35 cellular contexts compared by ENCODE assay signal in the genomic region with DNA sequence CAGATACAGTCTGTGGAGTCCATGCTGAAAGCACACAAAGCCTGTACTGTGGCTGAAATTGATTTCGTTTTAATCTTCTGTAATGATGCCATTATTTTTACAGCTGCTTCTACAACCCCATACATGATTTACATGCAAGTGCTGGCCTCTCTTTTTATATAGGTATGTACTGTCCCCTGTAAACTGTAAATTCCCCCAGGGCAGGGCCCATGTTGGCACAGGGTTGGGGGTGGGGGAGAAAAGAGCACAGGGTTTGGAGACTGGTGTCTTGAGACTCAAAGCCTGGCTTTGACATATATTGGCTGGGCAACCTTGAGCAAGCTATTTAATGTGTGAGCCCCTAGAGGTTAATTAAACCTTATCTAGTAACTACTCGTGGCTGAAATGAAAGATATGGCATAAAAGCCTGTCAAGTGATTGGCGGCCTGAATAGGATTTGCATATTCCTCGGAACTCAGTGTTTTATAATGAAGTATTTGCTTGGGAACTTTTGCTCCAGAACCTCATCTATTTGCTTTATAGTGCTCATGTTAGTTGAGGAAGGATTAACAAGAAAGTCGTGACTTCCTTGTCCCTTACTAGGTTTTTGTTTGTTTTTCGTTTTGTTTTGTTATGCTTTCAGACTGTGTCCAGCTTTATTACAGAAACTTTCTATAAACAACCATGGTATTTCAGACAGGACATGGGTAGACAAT.
"Had no signal": no experiment of that assay in that cellular context is flagged by ENCODE, and none has a peak within 500 bp of the region (broad histone marks: within the 10 kb centered on the region; RNA-seq: fewer than 3 reads in every experiment).

No MANE protein-coding gene starts in this region.

- H3K27me3 Mint-ChIP-seq: activated naive CD8-positive, alpha-beta T cell treated with anti-CD3 and anti-CD28 coated beads, Interleukin-2, amount 10 ng/mL, durations not matched to agents 7 days and 5 days had no signal

- H3K27me3 ChIP-seq: ascending aorta, colonic mucosa, esophagus squamous epithelium, gastrocnemius medialis, testis, upper lobe of left lung, vagina had no signal

- H3K36me3 Mint-ChIP-seq: activated CD4-positive, alpha-beta memory T cell treated with anti-CD3 and anti-CD28 coated beads for 36 hours; activated naive CD4-positive, alpha-beta T cell treated with anti-CD3 and anti-CD28 coated beads, Interleukin-2, amount 10 ng/mL, durations not matched to agents 7 days and 5 days; activated naive CD8-positive, alpha-beta T cell treated with anti-CD3 and anti-CD28 coated beads, Interleukin-2, amount 10 ng/mL, durations not matched to agents 7 days and 5 days; brain; natural killer cell treated with Interleukin-12 subunit alpha and Interleukin-12 subunit beta and Interleukin-15 and Interleukin-18, amount 100 ng/mL, for 72 hours had no signal

- H3K9me3 Mint-ChIP-seq: activated CD4-positive, alpha-beta memory T cell treated with anti-CD3 and anti-CD28 coated beads for 36 hours; activated naive CD4-positive, alpha-beta T cell treated with anti-CD3 and anti-CD28 coated beads, Interleukin-2, amount 10 ng/mL, durations not matched to agents 7 days and 5 days; activated naive CD8-positive, alpha-beta T cell treated with anti-CD3 and anti-CD28 coated beads, Interleukin-2, amount 10 ng/mL, durations not matched to agents 7 days and 5 days; activated T-helper 1 cell treated with anti-CD3 and anti-CD28 coated beads, Interleukin-12 subunit alpha, Interleukin-12 subunit beta, Interleukin-2, Interleukin-4 antibody, amounts not matched to agents 30 ng/mL and 10 ng/mL and 1 ng/mL, durations not matched to agents 14 hours and 24 hours and 36 hours; natural killer cell treated with Interleukin-12 subunit alpha and Interleukin-12 subunit beta and Interleukin-15 and Interleukin-18, amount 100 ng/mL, for 72 hours had no signal

- H3K4me3 ChIP-seq: ascending aorta, cardiac muscle cell, colonic mucosa, esophagus squamous epithelium, gastrocnemius medialis, left ventricle myocardium inferior, lung, skin epidermis, testis, upper lobe of left lung, vagina had no signal

- H3K4me3 Mint-ChIP-seq: activated CD4-positive, alpha-beta memory T cell treated with anti-CD3 and anti-CD28 coated beads for 36 hours; activated naive CD4-positive, alpha-beta T cell treated with anti-CD3 and anti-CD28 coated beads, Interleukin-2, amount 10 ng/mL, durations not matched to agents 7 days and 5 days; activated naive CD8-positive, alpha-beta T cell treated with anti-CD3 and anti-CD28 coated beads, Interleukin-2, amount 10 ng/mL, durations not matched to agents 7 days and 5 days; activated T-helper 1 cell treated with anti-CD3 and anti-CD28 coated beads, Interleukin-12 subunit alpha, Interleukin-12 subunit beta, Interleukin-2, Interleukin-4 antibody, amounts not matched to agents 30 ng/mL and 10 ng/mL and 1 ng/mL, durations not matched to agents 14 hours and 24 hours and 36 hours; brain; natural killer cell treated with Interleukin-12 subunit alpha and Interleukin-12 subunit beta and Interleukin-15 and Interleukin-18, amount 100 ng/mL, for 72 hours had no signal

- H3K27ac ChIP-seq: ascending aorta, cardiac muscle cell, colonic mucosa, epithelial cell of prostate, esophagus squamous epithelium, gastrocnemius medialis, left ventricle myocardium inferior, neutrophil, skin epidermis, testis, upper lobe of left lung, vagina, WERI-Rb-1 had no signal

- DNase-seq: activated CD4-positive, alpha-beta memory T cell treated with anti-CD3 and anti-CD28 coated beads for 36 hours; activated CD4-positive, alpha-beta T cell treated with anti-CD3 and anti-CD28 coated beads for 48 hours; activated CD8-positive, alpha-beta memory T cell treated with anti-CD3 and anti-CD28 coated beads, Interleukin-2, amount 50 U/mL, for 4 hours; activated effector memory CD4-positive, alpha-beta T cell treated with anti-CD3 and anti-CD28 coated beads, Interleukin-2, amount 50 U/mL, for 16 hours; activated naive CD4-positive, alpha-beta T cell treated with anti-CD3 and anti-CD28 coated beads, Interleukin-2, amount 10 ng/mL, durations not matched to agents 7 days and 5 days; activated naive CD8-positive, alpha-beta T cell treated with anti-CD3 and anti-CD28 coated beads, Interleukin-2, amount 10 ng/mL, durations not matched to agents 7 days and 5 days; activated T-cell treated with anti-CD3 and anti-CD28 coated beads, Interleukin-2, amount 50 U/mL, for 1 hour; cerebellar nuclear complex; colonic mucosa; effector CD8-positive, alpha-beta T cell; esophagus squamous epithelium; gastrocnemius medialis; glutamatergic neuron; left ventricle myocardium inferior; mesendoderm; retina; stimulated activated CD4-positive, alpha-beta T cell treated with anti-CD3 and anti-CD28 coated beads, Interleukin-12 subunit alpha, Interleukin-12 subunit beta, amount 100 ng/mL, for 4 hours; stimulated activated CD4-positive, alpha-beta T cell treated with anti-CD3 and anti-CD28 coated beads, Interleukin-4, amount 100 ng/mL, for 1 hour; stimulated activated naive CD8-positive, alpha-beta T cell treated with anti-CD3 and anti-CD28 coated beads, Interleukin-15, Interleukin-2, amounts not matched to agents 100 U/mL and 50 U/mL, for 24 hours; testis; upper lobe of left lung; WERI-Rb-1 had no signal

- H3K4me1 Mint-ChIP-seq: activated naive CD4-positive, alpha-beta T cell treated with anti-CD3 and anti-CD28 coated beads, Interleukin-2, amount 10 ng/mL, durations not matched to agents 7 days and 5 days; activated naive CD8-positive, alpha-beta T cell treated with anti-CD3 and anti-CD28 coated beads, Interleukin-2, amount 10 ng/mL, durations not matched to agents 7 days and 5 days had no signal

- H3K9me3 ChIP-seq: ascending aorta, colonic mucosa, esophagus squamous epithelium, neutrophil, testis, upper lobe of left lung, vagina had no signal

- ATAC-seq: activated CD4-positive, CD25-positive, alpha-beta regulatory T cell treated with anti-CD3 and anti-CD28 coated beads, Interleukin-2, amount 50 U/mL, for 24 hours; gastrocnemius medialis; natural killer cell treated with Interleukin-12 subunit alpha and Interleukin-12 subunit beta and Interleukin-15 and Interleukin-18, amount 100 ng/mL, for 72 hours; sciatic nerve; stimulated activated naive CD8-positive, alpha-beta T cell treated with anti-CD3 and anti-CD28 coated beads, Interleukin-15, Interleukin-2, amounts not matched to agents 100 U/mL and 50 U/mL, for 24 hours had no signal

- H3K36me3 ChIP-seq: ascending aorta, cardiac muscle cell, colonic mucosa, esophagus squamous epithelium, gastrocnemius medialis, left ventricle myocardium inferior, neutrophil, upper lobe of left lung, vagina, WERI-Rb-1 had no signal

- H3K27ac Mint-ChIP-seq: activated CD4-positive, alpha-beta memory T cell treated with anti-CD3 and anti-CD28 coated beads for 36 hours; activated naive CD4-positive, alpha-beta T cell treated with anti-CD3 and anti-CD28 coated beads, Interleukin-2, amount 10 ng/mL, durations not matched to agents 7 days and 5 days; activated naive CD8-positive, alpha-beta T cell treated with anti-CD3 and anti-CD28 coated beads, Interleukin-2, amount 10 ng/mL, durations not matched to agents 7 days and 5 days; activated T-helper 1 cell treated with anti-CD3 and anti-CD28 coated beads, Interleukin-12 subunit alpha, Interleukin-12 subunit beta, Interleukin-2, Interleukin-4 antibody, amounts not matched to agents 30 ng/mL and 10 ng/mL and 1 ng/mL, durations not matched to agents 14 hours and 24 hours and 36 hours; brain; natural killer cell treated with Interleukin-12 subunit alpha and Interleukin-12 subunit beta and Interleukin-15 and Interleukin-18, amount 100 ng/mL, for 72 hours; progenitor cell of endocrine pancreas had no signal

- H3K4me1 ChIP-seq: ascending aorta, colonic mucosa, esophagus squamous epithelium, gastrocnemius medialis, left ventricle myocardium inferior, testis, upper lobe of left lung, vagina had no signal
